In genomic region chr12:93777249-93777648, GRCh38 we compare ENCODE assay signal across 1 cellular context.
TF ChIP-seq lines count a peak whose summit lies in the region.

No MANE protein-coding gene starts in this region.

TF ChIP-seq in IMR-90, 13 proteins besides CTCF, POLR2A, EP300 and RAD21:
- TF ChIP-seq MAFK (IDR thresholded peaks at IDR 0.05; ENCODE audit: low read depth, low read length), result peak; percentile 57
- TF ChIP-seq SMC3 (IDR thresholded peaks at IDR 0.05; ENCODE audit: low read depth, low read length), result no peak
